8 cellular contexts compared by ENCODE assay signal in genomic region chr15:89088605-89089315, GRCh38. TPM values are rescaled to one million over a fixed set of nuclear protein-coding genes. Genes with fewer than 3 reads are reported as not detected.
DNase-seq lines count a peak whose midpoint lies in the region; ATAC-seq and TF ChIP-seq lines count a peak whose summit lies in the region.

No MANE protein-coding gene starts in this region.

- no peaks in the 10 kb centered on the region for H3K36me3 ChIP-seq in DOHH2 (ENCODE audit: control insufficient read depth, low read length)

- H3K27me3 Mint-ChIP-seq in naive thymus-derived CD8-positive, alpha-beta T cell: no peaks in the 10 kb centered on the region

- no peaks in the 10 kb centered on the region for H4K20me1 ChIP-seq in DOHH2 (ENCODE audit: control insufficient read depth, insufficient read depth, low read depth, low read length)

- H3K4me3 Mint-ChIP-seq in naive thymus-derived CD8-positive, alpha-beta T cell: peak overlapping the region in 2 of 10 donors; percentile 81 to 92

- H3K27ac Mint-ChIP-seq in naive thymus-derived CD8-positive, alpha-beta T cell: peak overlapping the region in 8 of 10 donors; percentile 78 to 98 (median 95)

- peaks cover 0 to 5% (median 5%) of the 10 kb centered on the region in 3 donors for H3K36me3 Mint-ChIP-seq in naive thymus-derived CD8-positive, alpha-beta T cell

- peak; percentile 1 for ATAC-seq in GM21619 (IDR thresholded peaks at IDR 0.05; ENCODE audit: unreplicated experiment)
- ATAC-seq in naive thymus-derived CD8-positive, alpha-beta T cell: no peak

- DNase-seq in RPMI7951 (ENCODE audit: low read depth): peak; percentile 47
- DNase-seq in epithelial cell of proximal tubule (ENCODE audit: low read depth): no peak
- DNase-seq in naive thymus-derived CD8-positive, alpha-beta T cell: peak in 3 of 10 donors; percentile 1 to 4 (median 2)
- no peak for DNase-seq in NCI-H1694 (lab: John Stamatoyannopoulos, UW)
- DNase-seq in SIG-M5 (lab: John Stamatoyannopoulos, UW): no peak
- no peak for DNase-seq in NCI-H1930 (lab: John Stamatoyannopoulos, UW)

- H3K9me3 ChIP-seq in DOHH2 (ENCODE audit: control insufficient read depth, insufficient read depth, low read length): no peaks in the 10 kb centered on the region

- H3K27me3 ChIP-seq in DOHH2 (ENCODE audit: control insufficient read depth, low read length): no peaks in the 10 kb centered on the region

- no peak overlapping the region for H3K27ac ChIP-seq in DOHH2 (ENCODE audit: low read depth, low read length)

- peaks cover 40% of the 10 kb centered on the region for H3K4me1 ChIP-seq in DOHH2 (ENCODE audit: control insufficient read depth, low read length)

- H3K79me2 ChIP-seq in DOHH2 (ENCODE audit: control insufficient read depth, low read length): peaks cover 16% of the 10 kb centered on the region

- H3K4me3 ChIP-seq in DOHH2 (ENCODE audit: low read length): peak overlapping the region; percentile 80
- H3K4me3 ChIP-seq in epithelial cell of proximal tubule (ENCODE audit: low read depth, low read length): peak overlapping the region; percentile 94

- POLR2A ChIA-PET in naive thymus-derived CD8-positive, alpha-beta T cell (lab: Charles Lee): interaction anchor here (0.8 to 3.4 kb wide), 11 partner anchors 9 to 184 kb away, joined by 3 to 17 read pairs (median 5); no protein-coding TSS in a partner anchor

- no peaks in the 10 kb centered on the region for H3K9me2 ChIP-seq in DOHH2 (replicated peaks; ENCODE audit: control insufficient read depth, low read length)

- peaks cover 28 to 45% (median 36%) of the 10 kb centered on the region in 4 donors for H3K4me1 Mint-ChIP-seq in naive thymus-derived CD8-positive, alpha-beta T cell

- no peaks in the 10 kb centered on the region for H3K9me3 Mint-ChIP-seq in naive thymus-derived CD8-positive, alpha-beta T cell

- peak overlapping the region; percentile 74 for H3K4me2 ChIP-seq in DOHH2 (ENCODE audit: low read length)

- TF ChIP-seq CTCF in DOHH2 (IDR thresholded peaks at IDR 0.05; ENCODE audit: low read depth, low read length, poor library complexity, severe bottlenecking): no peak
- TF ChIP-seq CTCF in epithelial cell of proximal tubule (conservative IDR thresholded peaks at IDR 0.05; ENCODE audit: low read depth, low read length): no peak

- H3F3A ChIP-seq in DOHH2 (ENCODE audit: control insufficient read depth, insufficient read depth): no peaks in the 10 kb centered on the region

RNA-seq across cellular contexts. Expression of gene ABHD2, which starts 0.5 kb away (rescaled TPM):
- total RNA-seq in RPMI7951 (2014; rRNA removed; shearing (Covaris generic)): 237 and 261 TPM in 2 replicates
- 32.9 and 45.9 TPM in 2 replicates for total RNA-seq in epithelial cell of proximal tubule
- 10 to 100 TPM; 47.6 to 49.9 TPM for total RNA-seq in naive thymus-derived CD8-positive, alpha-beta T cell
- 10 to 100 TPM; 14.0 to 17.1 (median 15.0) TPM for polyA plus RNA-seq in naive thymus-derived CD8-positive, alpha-beta T cell
